ENCODE assay signal across 19 cellular contexts in genomic region chr18:76264851-76265250, GRCh38.
DNase-seq lines count a peak whose midpoint lies in the region; ATAC-seq and TF ChIP-seq lines count a peak whose summit lies in the region.
"Had no signal": no experiment of that assay in that cellular context is flagged by ENCODE, and none has a peak within 500 bp of the region (broad histone marks: within the 10 kb centered on the region; RNA-seq: fewer than 3 reads in every experiment).

No MANE protein-coding gene starts in this region.

- H3K4me3 Mint-ChIP-seq in activated CD4-positive, alpha-beta memory T cell treated with anti-CD3 and anti-CD28 coated beads for 36 hours = no peak overlapping the region
- H3K4me3 Mint-ChIP-seq: natural killer cell had no signal

- no peak for ATAC-seq in HG03196 (IDR thresholded peaks at IDR 0.05; ENCODE audit: unreplicated experiment)
- ATAC-seq: body of pancreas, natural killer cell had no signal

- H3K4me1 ChIP-seq in breast epithelium = peaks cover 0 to 3% of the 10 kb centered on the region in 2 donors
- peaks cover 11% of the 10 kb centered on the region for H3K4me1 ChIP-seq in mammary epithelial cell (ENCODE audit: insufficient read depth, low read length)
- H3K4me1 ChIP-seq in hepatocyte (ENCODE audit: insufficient read depth) = peaks cover 24% of the 10 kb centered on the region
- H3K4me1 ChIP-seq in spleen = peaks cover 0 to 22% (median 6%) of the 10 kb centered on the region in 6 donors
- H3K4me1 ChIP-seq: body of pancreas, colonic mucosa had no signal

- H3K9me3 Mint-ChIP-seq in activated CD4-positive, alpha-beta memory T cell treated with anti-CD3 and anti-CD28 coated beads for 36 hours = no peaks in the 10 kb centered on the region
- H3K9me3 Mint-ChIP-seq: natural killer cell had no signal

- no peak overlapping the region for H3K4me2 ChIP-seq in mammary epithelial cell (ENCODE audit: insufficient read depth, low read depth, low read length)
- peak overlapping the region; percentile 72 for H3K4me2 ChIP-seq in hepatocyte

- H3K36me3 ChIP-seq in breast epithelium (no peaks in the 10 kb centered on the region), mammary epithelial cell (ENCODE audit: insufficient read depth, low read length) (no peaks in the 10 kb centered on the region), hepatocyte (replicated peaks; ENCODE audit: insufficient read depth, low read depth) (no peaks in the 10 kb centered on the region), spleen (no peaks in the 10 kb centered on the region)
- H3K36me3 ChIP-seq: colonic mucosa, HAP-1 had no signal

- peak overlapping the region; percentile 75 to 83 for H3K27ac ChIP-seq in breast epithelium
- no peak overlapping the region for H3K27ac ChIP-seq in mammary epithelial cell (ENCODE audit: insufficient read depth, low read depth, low read length)
- peak overlapping the region; percentile 97 for H3K27ac ChIP-seq in hepatocyte
- peak overlapping the region in 6 of 8 donors; percentile 32 to 84 (median 71) for H3K27ac ChIP-seq in spleen
- H3K27ac ChIP-seq: body of pancreas, colonic mucosa had no signal

- 95% methylated on average over 10 of the region's 10 CpGs for WGBS in mammary epithelial cell (ENCODE audit: low coverage, missing lambda C conversion rate)
- 62% methylated on average over 10 of the region's 10 CpGs for WGBS in hepatocyte (ENCODE audit: low lambda C conversion rate, missing lambda C conversion rate)
- WGBS in spleen, 5 donors = 79 to 91% (median 89%) methylated on average over 10 of the region's 10 CpGs

- H3K27me3 ChIP-seq in breast epithelium = no peaks in the 10 kb centered on the region
- H3K27me3 ChIP-seq in mammary epithelial cell (ENCODE audit: insufficient read depth, low read length) = no peaks in the 10 kb centered on the region
- no peaks in the 10 kb centered on the region for H3K27me3 ChIP-seq in hepatocyte
- H3K27me3 ChIP-seq in spleen (replicated peaks in 1 of 7) = peaks cover 0 to 7% (median 0%) of the 10 kb centered on the region in 7 donors
- H3K27me3 ChIP-seq: body of pancreas, colonic mucosa had no signal

- no peak for TF ChIP-seq CTCF in breast epithelium (IDR thresholded peaks at IDR 0.05)
- no peak for TF ChIP-seq CTCF in mammary epithelial cell (conservative IDR thresholded peaks at IDR 0.05 in 1 of 2, IDR thresholded peaks at IDR 0.05 in 1 of 2; ENCODE audit: extremely low read depth in 1 of 2, insufficient read depth in 1 of 2, low read depth in 1 of 2, low read length in 2 of 2)
- TF ChIP-seq CTCF in hepatocyte (IDR thresholded peaks at IDR 0.05; ENCODE audit: poor library complexity) = no peak
- no peak for TF ChIP-seq CTCF in spleen (IDR thresholded peaks at IDR 0.05 in 8 of 11, conservative IDR thresholded peaks at IDR 0.05 in 3 of 11)

- TF ChIP-seq POLR2A in breast epithelium (IDR thresholded peaks at IDR 0.05) (no peak), spleen (IDR thresholded peaks at IDR 0.05) (no peak)

- DNase-seq in breast epithelium (ENCODE audit: low spot score in 2 of 2) (no peak), mammary epithelial cell (no peak), hepatocyte (ENCODE audit: low spot score) (no peak), spleen (no peak), GF-D8 (lab: John Stamatoyannopoulos, UW) (no peak), DMS114 treated with DMSO at 0.1 percent for 48 hours (lab: John Stamatoyannopoulos, UW; ENCODE audit: unreplicated experiment) (no peak)
- no peak for DNase-seq in activated CD4-positive, alpha-beta memory T cell treated with anti-CD3 and anti-CD28 coated beads for 36 hours
- DNase-seq: activated effector memory CD4-positive, alpha-beta T cell treated with Interleukin-2 at 50 U/mL for 16 hours; body of pancreas; C1 segment of cervical spinal cord; colonic mucosa; midbrain; natural killer cell; NCI-H1436 treated with DMSO at 0.1 percent for 48 hours; NCI-H2171 treated with DMSO at 0.1 percent for 48 hours; NCI-H774; OCI-M1 had no signal

- no TSS peak for BruUV-seq in mammary epithelial cell (replicated peaks; lab: Mats Ljungman, UMichigan)

- H3K9me2 ChIP-seq in hepatocyte (replicated peaks; ENCODE audit: insufficient read depth) = no peaks in the 10 kb centered on the region

- H4K20me1 ChIP-seq in mammary epithelial cell (ENCODE audit: insufficient read depth, low read length) = no peaks in the 10 kb centered on the region
- H4K20me1 ChIP-seq in hepatocyte (ENCODE audit: insufficient read depth, poor library complexity, severe bottlenecking) = no peaks in the 10 kb centered on the region

- no peaks in the 10 kb centered on the region for H3K9me3 ChIP-seq in breast epithelium
- H3K9me3 ChIP-seq in mammary epithelial cell (replicated peaks; ENCODE audit: insufficient read depth, low read length) = no peaks in the 10 kb centered on the region
- no peaks in the 10 kb centered on the region for H3K9me3 ChIP-seq in hepatocyte (ENCODE audit: low read depth)
- H3K9me3 ChIP-seq in spleen = no peaks in the 10 kb centered on the region
- H3K9me3 ChIP-seq: body of pancreas, colonic mucosa, HAP-1 had no signal

- dilution Hi-C loops in mammary epithelial cell (cut with HindIII; ENCODE audit: low sequenced_read_pairs) = no loop called here

- peaks cover 6% of the 10 kb centered on the region for H3K27me3 Mint-ChIP-seq in activated CD4-positive, alpha-beta memory T cell treated with anti-CD3 and anti-CD28 coated beads for 36 hours

- H3K79me2 ChIP-seq in mammary epithelial cell (ENCODE audit: insufficient read depth, low read length) (no peaks in the 10 kb centered on the region), hepatocyte (no peaks in the 10 kb centered on the region)

- CTCF ChIA-PET in mammary epithelial cell (lab: Charles Lee; ENCODE audit: low non-redundant PET) = no interaction called here
- CTCF ChIA-PET in activated CD4-positive, alpha-beta memory T cell treated with anti-CD3 and anti-CD28 coated beads for 36 hours (lab: Charles Lee) = no interaction called here

- no peak overlapping the region for H3K9ac ChIP-seq in mammary epithelial cell (ENCODE audit: insufficient read depth, low read length)

- no peak overlapping the region for H3K27ac Mint-ChIP-seq in activated CD4-positive, alpha-beta memory T cell treated with anti-CD3 and anti-CD28 coated beads for 36 hours
- H3K27ac Mint-ChIP-seq: natural killer cell had no signal

- POLR2A ChIA-PET in activated CD4-positive, alpha-beta memory T cell treated with anti-CD3 and anti-CD28 coated beads for 36 hours (lab: Charles Lee) = no interaction called here

- H2AFZ ChIP-seq in mammary epithelial cell (ENCODE audit: low read depth, low read length) (no peak overlapping the region), hepatocyte (peak overlapping the region; percentile 71)

- no peaks in the 10 kb centered on the region for H3K36me3 Mint-ChIP-seq in activated CD4-positive, alpha-beta memory T cell treated with anti-CD3 and anti-CD28 coated beads for 36 hours
- H3K36me3 Mint-ChIP-seq: natural killer cell had no signal

- no peaks in the 10 kb centered on the region for H3K4me1 Mint-ChIP-seq in activated CD4-positive, alpha-beta memory T cell treated with anti-CD3 and anti-CD28 coated beads for 36 hours (ENCODE audit: low read depth)
- H3K4me1 Mint-ChIP-seq: natural killer cell had no signal

- no peak overlapping the region for H3K4me3 ChIP-seq in breast epithelium
- no peak overlapping the region for H3K4me3 ChIP-seq in mammary epithelial cell (replicated peaks in 1 of 3; ENCODE audit: insufficient read depth in 1 of 3, low read depth in 2 of 3, low read length in 3 of 3)
- no peak overlapping the region for H3K4me3 ChIP-seq in hepatocyte
- no peak overlapping the region for H3K4me3 ChIP-seq in spleen
- H3K4me3 ChIP-seq: body of pancreas, colonic mucosa, HAP-1 had no signal

- in situ Hi-C loops in mammary epithelial cell (cut with MboI; ENCODE audit: low sequenced_read_pairs in 2 of 2) = no loop called here

- intact Hi-C loops in breast epithelium (cut with DNase I; ENCODE audit: low total_unique reads) = no loop called here
- intact Hi-C loops in mammary epithelial cell (cut with micrococcal nuclease) = no loop called here
- intact Hi-C loops in spleen (cut with DNase I; ENCODE audit: low total_unique reads) = no loop called here
- intact Hi-C loops in activated CD4-positive, alpha-beta memory T cell treated with anti-CD3 and anti-CD28 coated beads for 36 hours (cut with micrococcal nuclease) = loop anchor here (1.0 kb wide), 1 partner anchor 21 kb away; no protein-coding TSS in a partner anchor
